24 cellular contexts compared by ENCODE assay signal in the genomic region with DNA sequence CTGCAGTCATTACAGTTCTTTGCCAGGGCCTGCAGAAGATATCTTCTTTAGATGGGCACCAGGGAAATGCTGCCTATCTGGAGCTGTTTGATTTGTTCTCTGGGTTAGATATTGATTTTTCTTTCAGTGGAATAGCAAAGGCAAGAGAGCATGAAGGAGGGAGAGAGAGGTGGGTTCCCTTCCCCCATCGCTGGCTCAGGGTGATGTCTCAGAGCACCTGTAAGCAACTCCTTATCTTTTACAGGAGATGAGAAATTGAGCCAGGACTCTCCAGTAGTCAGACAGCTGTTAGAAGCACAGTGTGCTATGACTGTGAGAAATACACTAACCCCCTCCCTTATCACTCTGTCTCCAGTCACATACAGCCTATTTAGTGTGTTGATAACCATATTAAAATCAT.
"Had no signal": no experiment of that assay in that cellular context is flagged by ENCODE, and none has a peak within 500 bp of the region (broad histone marks: within the 10 kb centered on the region; RNA-seq: fewer than 3 reads in every experiment).

No MANE protein-coding gene starts in this region.

- DNase-seq: dermis blood vessel endothelial cell; effector memory CD4-positive, alpha-beta T cell; esophagus squamous epithelium; foreskin melanocyte; glutamatergic neuron; heart right ventricle; hippocampal formation; left cardiac atrium; left lung; mesenchymal stem cell; mucosa of descending colon; naive B cell; right cardiac atrium; sigmoid colon; stimulated activated CD4-positive, alpha-beta T cell treated with anti-CD3 and anti-CD28 coated beads, Interleukin-2, amount 100 ng/mL, for 24 hours; stimulated activated CD4-positive, alpha-beta T cell treated with anti-CD3 and anti-CD28 coated beads, Interleukin-4, amount 100 ng/mL, for 4 hours; stimulated activated naive CD8-positive, alpha-beta T cell treated with anti-CD3 and anti-CD28 coated beads, Interleukin-15, Interleukin-2, amounts not matched to agents 100 U/mL and 50 U/mL, for 24 hours; substantia nigra; testis; tibial artery had no signal

- ATAC-seq: heart right ventricle; left cardiac atrium; left lung; mucosa of descending colon; natural killer cell treated with Interleukin-12 subunit alpha and Interleukin-12 subunit beta and Interleukin-15 and Interleukin-18, amount 100 ng/mL, for 72 hours; right cardiac atrium; stimulated activated memory B cell treated with anti-CD40 and anti-IgM and Interleukin-4, amounts not matched to agents 10 μg/mL and 1 μg/mL and 100 μg/mL, for 72 hours; stimulated activated naive CD8-positive, alpha-beta T cell treated with anti-CD3 and anti-CD28 coated beads, Interleukin-15, Interleukin-2, amounts not matched to agents 100 U/mL and 50 U/mL, for 24 hours had no signal

- H3K36me3 ChIP-seq: esophagus squamous epithelium, heart right ventricle, left lung, prostate gland, sigmoid colon, tibial artery had no signal

- H3K4me3 ChIP-seq: coronary artery, esophagus squamous epithelium, heart right ventricle, left lung, mucosa of descending colon, prostate gland, sigmoid colon, testis, tibial artery had no signal

- H3K27ac ChIP-seq: coronary artery, esophagus squamous epithelium, heart right ventricle, left lung, prostate gland, sigmoid colon, testis, tibial artery had no signal

- H3K4me1 ChIP-seq: esophagus squamous epithelium, heart right ventricle, left lung, prostate gland, sigmoid colon, testis, tibial artery had no signal

- H3K9me3 ChIP-seq: esophagus squamous epithelium, heart right ventricle, left lung, mucosa of descending colon, prostate gland, sigmoid colon, testis, tibial artery had no signal

- H3K27me3 ChIP-seq: sigmoid colon, testis, tibial artery had no signal
